Comparison of ENCODE assay signal across 18 cellular contexts in the genomic region with DNA sequence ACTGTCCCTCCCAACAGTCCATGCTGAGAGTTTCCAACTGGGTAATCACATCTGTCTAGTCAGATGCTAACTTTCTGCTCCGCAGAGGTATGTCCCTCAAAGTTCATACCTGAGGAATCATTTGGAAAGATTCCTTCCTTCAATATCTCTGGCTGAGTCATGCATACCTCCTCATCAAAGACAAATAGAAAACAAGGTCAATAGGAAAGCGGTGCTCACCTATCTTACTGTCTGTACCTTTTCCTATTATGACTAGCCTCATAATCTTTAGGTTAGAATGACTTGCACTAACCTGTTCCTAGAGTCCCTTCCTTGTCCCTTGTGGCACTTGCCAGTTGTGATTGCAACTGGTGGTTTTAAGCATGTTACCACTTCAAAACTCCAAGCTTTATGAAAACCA.
A peak's percentile ranks its signal among the peaks of the same experiment; 100 is the strongest.
DNase-seq lines count a peak whose midpoint lies in the region; ATAC-seq, FAIRE-seq and TF ChIP-seq lines count a peak whose summit lies in the region.
"Had no signal": no experiment of that assay in that cellular context is flagged by ENCODE, and none has a peak within 500 bp of the region (broad histone marks: within the 10 kb centered on the region; RNA-seq: fewer than 3 reads in every experiment).

No MANE protein-coding gene starts in this region.

- ATAC-seq in HG02981 (IDR thresholded peaks at IDR 0.05; ENCODE audit: unreplicated experiment): peak; percentile 36
- ATAC-seq: CD8-positive, alpha-beta T cell had no signal

- peaks cover 42% of the 10 kb centered on the region for H3K4me1 ChIP-seq in suprapubic skin
- H3K4me1 ChIP-seq: neural progenitor cell had no signal

- H3K4me1 Mint-ChIP-seq in activated naive CD8-positive, alpha-beta T cell (ENCODE audit: low read depth): peaks cover 12% of the 10 kb centered on the region
- H3K4me1 Mint-ChIP-seq in activated naive CD8-positive, alpha-beta T cell treated with anti-CD3 and anti-CD28 coated beads for 36 hours: peaks cover 43% of the 10 kb centered on the region

- H3K27ac Mint-ChIP-seq in activated naive CD8-positive, alpha-beta T cell: peak overlapping the region; percentile 5
- no peak overlapping the region for H3K27ac Mint-ChIP-seq in activated naive CD8-positive, alpha-beta T cell treated with anti-CD3 and anti-CD28 coated beads for 36 hours
- H3K27ac Mint-ChIP-seq: activated CD4-positive, alpha-beta memory T cell treated with anti-CD3 and anti-CD28 coated beads, Interleukin-2, amount 10 ng/mL, durations not matched to agents 7 days and 5 days; CD8-positive, alpha-beta T cell; neural progenitor cell had no signal

- no peaks in the 10 kb centered on the region for H3K36me3 ChIP-seq in bronchial epithelial cell (ENCODE audit: control insufficient read depth, insufficient read depth, low read length)
- no peaks in the 10 kb centered on the region for H3K36me3 ChIP-seq in suprapubic skin
- H3K36me3 ChIP-seq: neural progenitor cell had no signal

- H3K4me3 ChIP-seq in bronchial epithelial cell (ENCODE audit: low read depth, low read length) (no peak overlapping the region), suprapubic skin (no peak overlapping the region)
- H3K4me3 ChIP-seq: GM23248, neural progenitor cell had no signal

- H3K9me3 ChIP-seq in suprapubic skin: no peaks in the 10 kb centered on the region

- FAIRE-seq in bronchial epithelial cell (lab: Jason Lieb, UNC): no peak
- FAIRE-seq: HTR-8/SVneo had no signal

- no peak for TF ChIP-seq POLR2A in suprapubic skin (IDR thresholded peaks at IDR 0.05)

- 67% methylated on average over 2 of the region's 2 CpGs for WGBS in suprapubic skin

- no peaks in the 10 kb centered on the region for H3K36me3 Mint-ChIP-seq in activated naive CD8-positive, alpha-beta T cell
- no peaks in the 10 kb centered on the region for H3K36me3 Mint-ChIP-seq in activated naive CD8-positive, alpha-beta T cell treated with anti-CD3 and anti-CD28 coated beads for 36 hours
- H3K36me3 Mint-ChIP-seq: CD8-positive, alpha-beta T cell; neural progenitor cell had no signal

- TF ChIP-seq EP300 in suprapubic skin (IDR thresholded peaks at IDR 0.05): no peak

- no peaks in the 10 kb centered on the region for H3K27me3 ChIP-seq in bronchial epithelial cell (ENCODE audit: control insufficient read depth, insufficient read depth, low read length)
- H3K27me3 ChIP-seq in suprapubic skin: no peaks in the 10 kb centered on the region
- H3K27me3 ChIP-seq: neural progenitor cell had no signal

- no peaks in the 10 kb centered on the region for H3K27me3 Mint-ChIP-seq in activated naive CD8-positive, alpha-beta T cell
- H3K27me3 Mint-ChIP-seq in activated naive CD8-positive, alpha-beta T cell treated with anti-CD3 and anti-CD28 coated beads for 36 hours: peaks cover 11% of the 10 kb centered on the region

- no peak overlapping the region for H3K4me3 Mint-ChIP-seq in activated naive CD8-positive, alpha-beta T cell
- no peak overlapping the region for H3K4me3 Mint-ChIP-seq in activated naive CD8-positive, alpha-beta T cell treated with anti-CD3 and anti-CD28 coated beads for 36 hours
- H3K4me3 Mint-ChIP-seq: activated CD4-positive, alpha-beta memory T cell treated with anti-CD3 and anti-CD28 coated beads, Interleukin-2, amount 10 ng/mL, durations not matched to agents 7 days and 5 days; CD8-positive, alpha-beta T cell; neural progenitor cell had no signal

- TF ChIP-seq CTCF in bronchial epithelial cell (IDR thresholded peaks at IDR 0.05; ENCODE audit: insufficient read depth, low read length, severe bottlenecking) (no peak), suprapubic skin (IDR thresholded peaks at IDR 0.05) (no peak)

- H3K27ac ChIP-seq in suprapubic skin: peak overlapping the region; percentile 73
- H3K27ac ChIP-seq: GM23248, neural progenitor cell, VCaP had no signal

- H3K9me3 Mint-ChIP-seq in activated naive CD8-positive, alpha-beta T cell (ENCODE audit: low read depth): no peaks in the 10 kb centered on the region
- peaks cover 4% of the 10 kb centered on the region for H3K9me3 Mint-ChIP-seq in activated naive CD8-positive, alpha-beta T cell treated with anti-CD3 and anti-CD28 coated beads for 36 hours
- H3K9me3 Mint-ChIP-seq: activated CD4-positive, alpha-beta memory T cell treated with anti-CD3 and anti-CD28 coated beads, Interleukin-2, amount 10 ng/mL, durations not matched to agents 7 days and 5 days; CD8-positive, alpha-beta T cell; neural progenitor cell had no signal

- no peak for DNase-seq in activated naive CD8-positive, alpha-beta T cell treated with anti-CD3 and anti-CD28 coated beads for 36 hours
- DNase-seq in bronchial epithelial cell (ENCODE audit: low read depth) (peak; percentile 94), suprapubic skin (ENCODE audit: low spot score in 2 of 2) (no peak), LoVo (ENCODE audit: low spot score) (no peak), hippocampal formation (lab: John Stamatoyannopoulos, UW) (no peak), superior temporal gyrus (ENCODE audit: extremely low spot score) (no peak)
- DNase-seq: activated CD4-positive, alpha-beta memory T cell treated with anti-CD3 and anti-CD28 coated beads, Interleukin-2, amount 10 ng/mL, durations not matched to agents 7 days and 5 days; activated effector memory CD4-positive, alpha-beta T cell treated with Interleukin-2 at 50 U/mL for 16 hours; anterior cingulate cortex; CD8-positive, alpha-beta T cell; NCI-H1436; RPMI8226 had no signal
